In the genomic region with DNA sequence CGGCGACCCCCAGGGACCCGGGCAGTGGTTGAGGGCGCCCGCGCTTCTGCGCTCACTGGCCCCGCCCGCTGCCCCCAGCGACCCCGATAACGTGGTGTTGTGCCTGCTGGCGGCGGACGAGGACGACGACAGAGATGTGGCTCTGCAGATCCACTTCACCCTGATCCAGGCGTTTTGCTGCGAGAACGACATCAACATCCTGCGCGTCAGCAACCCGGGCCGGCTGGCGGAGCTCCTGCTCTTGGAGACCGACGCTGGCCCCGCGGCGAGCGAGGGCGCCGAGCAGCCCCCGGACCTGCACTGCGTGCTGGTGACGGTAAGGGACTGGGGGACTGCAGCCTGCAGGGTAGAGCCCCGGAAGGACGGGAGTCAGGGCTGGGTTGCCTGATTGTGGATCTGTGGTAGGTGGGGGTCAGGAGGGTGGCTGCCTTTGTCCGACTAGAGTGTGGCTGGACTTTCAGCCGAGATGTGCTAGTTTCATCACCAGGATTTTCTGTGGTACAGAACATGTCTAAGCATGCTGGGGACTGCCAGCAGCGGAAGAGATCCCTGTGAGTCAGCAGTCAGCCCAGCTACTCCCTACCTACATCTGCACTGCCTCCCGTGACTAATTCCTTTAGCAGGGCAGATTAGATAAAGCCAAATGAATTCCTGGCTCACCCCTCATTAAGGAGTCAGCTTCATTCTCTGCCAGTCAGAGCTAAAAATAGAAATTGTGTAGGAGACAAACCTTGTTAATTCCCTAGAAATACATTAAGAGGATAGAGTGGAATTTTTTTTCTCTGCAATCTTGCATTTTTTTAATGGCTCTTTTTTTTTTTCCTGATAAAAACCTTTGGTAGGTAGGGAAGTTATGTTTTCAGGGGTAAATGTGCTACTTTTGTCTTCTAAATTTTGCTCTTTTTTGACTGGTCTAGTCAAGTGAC, we compare ENCODE assay signal across 8 cellular contexts. TPM values are rescaled to one million over a fixed set of nuclear protein-coding genes. Genes with fewer than 3 reads are reported as not detected.
DNase-seq lines count a peak whose midpoint lies in the region; ATAC-seq and TF ChIP-seq lines count a peak whose summit lies in the region.

No MANE protein-coding gene starts in this region.

- H3K27me3 Mint-ChIP-seq in activated CD8-positive, alpha-beta memory T cell treated with anti-CD3 and anti-CD28 coated beads, Interleukin-2, amount 10 ng/mL, durations not matched to agents 7 days and 5 days: no peaks in the 10 kb centered on the region
- peaks cover 9% of the 10 kb centered on the region for H3K27me3 Mint-ChIP-seq in endothelial cell (ENCODE audit: unreplicated experiment)

- peaks cover 28% of the 10 kb centered on the region for H3K36me3 Mint-ChIP-seq in activated CD8-positive, alpha-beta memory T cell treated with anti-CD3 and anti-CD28 coated beads, Interleukin-2, amount 10 ng/mL, durations not matched to agents 7 days and 5 days
- peaks cover 17% of the 10 kb centered on the region for H3K36me3 Mint-ChIP-seq in endothelial cell (ENCODE audit: low read depth, unreplicated experiment)

- WGBS in mesodermal cell (ENCODE audit: insufficient coverage in 2 of 2), 2 experiments: 0 to 1% methylated on average over 30 to 33 of the region's 42 CpGs

- H3K27ac Mint-ChIP-seq in activated CD8-positive, alpha-beta memory T cell treated with anti-CD3 and anti-CD28 coated beads, Interleukin-2, amount 10 ng/mL, durations not matched to agents 7 days and 5 days: peak overlapping the region; percentile 99
- H3K27ac Mint-ChIP-seq in endothelial cell (ENCODE audit: unreplicated experiment): peak overlapping the region; percentile 97

- ATAC-seq in activated CD8-positive, alpha-beta memory T cell treated with anti-CD3 and anti-CD28 coated beads, Interleukin-2, amount 10 ng/mL, durations not matched to agents 7 days and 5 days: peak; percentile 13

- no peaks in the 10 kb centered on the region for H3K9me3 Mint-ChIP-seq in activated CD8-positive, alpha-beta memory T cell treated with anti-CD3 and anti-CD28 coated beads, Interleukin-2, amount 10 ng/mL, durations not matched to agents 7 days and 5 days (ENCODE audit: low read depth)
- H3K9me3 Mint-ChIP-seq in endothelial cell (ENCODE audit: unreplicated experiment): no peaks in the 10 kb centered on the region

- H3K4me3 Mint-ChIP-seq in activated CD8-positive, alpha-beta memory T cell treated with anti-CD3 and anti-CD28 coated beads, Interleukin-2, amount 10 ng/mL, durations not matched to agents 7 days and 5 days: peak overlapping the region; percentile 96
- peak overlapping the region; percentile 99 for H3K4me3 Mint-ChIP-seq in endothelial cell (ENCODE audit: unreplicated experiment)

- H3K9me3 ChIP-seq in mesodermal cell (ENCODE audit: control insufficient read depth, low read length): no peaks in the 10 kb centered on the region

- peaks cover 38% of the 10 kb centered on the region for H3K4me1 Mint-ChIP-seq in activated CD8-positive, alpha-beta memory T cell treated with anti-CD3 and anti-CD28 coated beads, Interleukin-2, amount 10 ng/mL, durations not matched to agents 7 days and 5 days
- H3K4me1 Mint-ChIP-seq in endothelial cell (ENCODE audit: unreplicated experiment): peaks cover 31% of the 10 kb centered on the region

- H3K36me3 ChIP-seq in mesodermal cell (ENCODE audit: control insufficient read depth, insufficient read depth, low read length): peaks cover 44% of the 10 kb centered on the region

- H3K27ac ChIP-seq in mesodermal cell (ENCODE audit: low read depth, low read length, severe bottlenecking): peak overlapping the region; percentile 96

- TF ChIP-seq CTCF in GM20000 (IDR thresholded peaks at IDR 0.05; ENCODE audit: extremely low read depth, missing control alignments) (no peak), endothelial cell (IDR thresholded peaks at IDR 0.05; ENCODE audit: unreplicated experiment) (no peak)

- H3K4me3 ChIP-seq in mesodermal cell (ENCODE audit: extremely low read depth, insufficient read depth, low read length, poor library complexity, severe bottlenecking): peak overlapping the region; percentile 92

- peaks cover 28% of the 10 kb centered on the region for H3K4me1 ChIP-seq in mesodermal cell (ENCODE audit: control insufficient read depth, insufficient read depth, low read length, poor library complexity, severe bottlenecking)

- CTCF ChIA-PET in activated CD8-positive, alpha-beta memory T cell treated with anti-CD3 and anti-CD28 coated beads, Interleukin-2, amount 10 ng/mL, durations not matched to agents 7 days and 5 days (lab: Charles Lee): interaction anchor here (0.7 to 3.6 kb wide), 5 partner anchors 10 to 186 kb away, joined by 3 to 19 read pairs (median 5); no protein-coding TSS in a partner anchor

- DNase-seq in COLO829 (ENCODE audit: low spot score): peak; percentile 88
- peak; percentile 53 for DNase-seq in GM20000 (ENCODE audit: low spot score)
- DNase-seq in HS-5 (ENCODE audit: low read depth): peak; percentile 97
- peak; percentile 89 for DNase-seq in NOMO-1 treated with DMSO at 0.1 percent for 48 hours (lab: John Stamatoyannopoulos, UW; ENCODE audit: unreplicated experiment)
- DNase-seq in activated CD8-positive, alpha-beta memory T cell treated with anti-CD3 and anti-CD28 coated beads, Interleukin-2, amount 10 ng/mL, durations not matched to agents 7 days and 5 days: peak; percentile 82
- DNase-seq in endothelial cell (ENCODE audit: low spot score): peak; percentile 62
- DNase-seq in stimulated activated CD8-positive, alpha-beta memory T cell treated with anti-CD3 and anti-CD28 coated beads, Interleukin-4, amount 100 ng/mL, for 24 hours (ENCODE audit: low read depth): peak; percentile 15

RNA-seq across cellular contexts. Expression of gene GADD45A, which starts 1.5 kb away (rescaled TPM):
- total RNA-seq in activated CD8-positive, alpha-beta memory T cell treated with anti-CD3 and anti-CD28 coated beads, Interleukin-2, amount 10 ng/mL, durations not matched to agents 7 days and 5 days: 10 to 100 TPM; 30.2 to 33.7 TPM
- total RNA-seq in endothelial cell (ENCODE audit: unreplicated experiment): 46.5 TPM
- 94.2 TPM for polyA plus RNA-seq in mesodermal cell (2013, experiment 1 of 2)
- polyA plus RNA-seq in mesodermal cell (2013, experiment 2 of 2): 82.0 TPM

Comparison
In these comparisons a context has a peak if more than half of its experiments do, and no peak if none do; other contexts are left out.
1. Peak in every context shown above with its lines: DNase-seq, ATAC-seq, H3K4me3 ChIP-seq and H3K27ac ChIP-seq.
2. DNase-seq: peak in every context shown above with its lines; median percentile 97 in HS-5; 89 in NOMO-1 treated with DMSO at 0.1 percent for 48 hours; 88 in COLO829; 82 in activated CD8-positive, alpha-beta memory T cell treated with anti-CD3 and anti-CD28 coated beads, Interleukin-2, amount 10 ng/mL, durations not matched to agents 7 days and 5 days; 62 in endothelial cell; 53 in GM20000; 15 in stimulated activated CD8-positive, alpha-beta memory T cell treated with anti-CD3 and anti-CD28 coated beads, Interleukin-4, amount 100 ng/mL, for 24 hours.